Comparison of ENCODE assay signal across 1 cellular context in the genomic region with DNA sequence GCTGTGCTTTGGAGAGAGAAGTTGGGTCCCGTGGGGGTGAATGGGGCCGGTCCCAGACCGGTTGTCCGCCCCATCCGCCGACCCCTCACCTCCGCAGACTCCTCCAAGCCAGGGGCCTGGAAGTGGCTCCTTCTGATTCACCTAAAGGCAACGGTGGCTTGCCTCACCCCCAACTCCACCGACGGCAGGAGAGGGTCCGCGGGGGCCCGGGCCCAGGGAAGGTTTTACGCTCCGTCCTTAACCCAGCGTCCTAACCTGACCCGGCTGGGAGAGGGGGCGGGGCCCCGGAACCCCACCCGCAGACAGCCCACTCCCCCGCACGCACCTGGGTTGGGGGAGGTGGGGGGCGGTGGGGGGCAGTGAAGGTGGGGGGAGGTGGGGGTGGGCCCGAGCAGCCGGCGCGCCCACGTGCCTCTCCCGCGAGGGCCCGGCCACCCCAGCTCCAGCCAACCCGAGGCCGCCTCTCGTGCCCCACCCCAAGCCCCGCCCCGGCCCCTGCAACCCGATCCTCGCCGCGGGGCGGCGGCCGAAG.
TF ChIP-seq lines count a peak whose summit lies in the region.

No MANE protein-coding gene starts in this region.

TF ChIP-seq in H1, 55 proteins besides CTCF, POLR2A, EP300 and RAD21:
- no peak for TF ChIP-seq SP1 (IDR thresholded peaks at IDR 0.05; ENCODE audit: low read depth, low read length)
- TF ChIP-seq, protein P1, sequence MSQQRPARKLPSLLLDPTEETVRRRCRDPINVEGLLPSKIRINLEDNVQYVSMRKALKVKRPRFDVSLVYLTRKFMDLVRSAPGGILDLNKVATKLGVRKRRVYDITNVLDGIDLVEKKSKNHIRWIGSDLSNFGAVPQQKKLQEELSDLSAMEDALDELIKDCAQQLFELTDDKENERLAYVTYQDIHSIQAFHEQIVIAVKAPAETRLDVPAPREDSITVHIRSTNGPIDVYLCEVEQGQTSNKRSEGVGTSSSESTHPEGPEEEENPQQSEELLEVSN (IDR thresholded peaks at IDR 0.05): peak; percentile 50; the same call in 1 of the 2 replicates
- no peak for TF ChIP-seq EZH2 (IDR thresholded peaks at IDR 0.05; ENCODE audit: low read depth, low read length, severe bottlenecking)
- no peak for TF ChIP-seq YY1 (IDR thresholded peaks at IDR 0.05; ENCODE audit: low read depth, low read length)
- TF ChIP-seq TAF7 (optimal IDR thresholded peaks at IDR 0.05; ENCODE audit: borderline replicate concordance, low read depth, low read length): no peak
- TF ChIP-seq SUZ12 (IDR thresholded peaks at IDR 0.05; ENCODE audit: low read length): no peak
- no peak for TF ChIP-seq HDAC6 (IDR thresholded peaks at IDR 0.05; ENCODE audit: low read depth, low read length)
- TF ChIP-seq CTBP2 (IDR thresholded peaks at IDR 0.05; ENCODE audit: borderline replicate concordance, insufficient read depth, insufficient read length, low read length): no peak
- TF ChIP-seq CHD1 (IDR thresholded peaks at IDR 0.05; ENCODE audit: low read depth, low read length): no peak
- peak; percentile 8 for TF ChIP-seq KDM4A (IDR thresholded peaks at IDR 0.05; ENCODE audit: low read depth, low read length, severe bottlenecking)
- no peak for TF ChIP-seq SIRT6 (IDR thresholded peaks at IDR 0.05; ENCODE audit: low read length)
- TF ChIP-seq JUND (IDR thresholded peaks at IDR 0.05; ENCODE audit: low read length): no peak
- 0 out of 2 replicates have a peak, but pooled peaks have one; percentile 3 for TF ChIP-seq TAF1 (IDR thresholded peaks at IDR 0.05; ENCODE audit: low read depth, low read length)
- TF ChIP-seq JUN (IDR thresholded peaks at IDR 0.05; ENCODE audit: low read depth, low read length): no peak
- TF ChIP-seq, protein P2, sequence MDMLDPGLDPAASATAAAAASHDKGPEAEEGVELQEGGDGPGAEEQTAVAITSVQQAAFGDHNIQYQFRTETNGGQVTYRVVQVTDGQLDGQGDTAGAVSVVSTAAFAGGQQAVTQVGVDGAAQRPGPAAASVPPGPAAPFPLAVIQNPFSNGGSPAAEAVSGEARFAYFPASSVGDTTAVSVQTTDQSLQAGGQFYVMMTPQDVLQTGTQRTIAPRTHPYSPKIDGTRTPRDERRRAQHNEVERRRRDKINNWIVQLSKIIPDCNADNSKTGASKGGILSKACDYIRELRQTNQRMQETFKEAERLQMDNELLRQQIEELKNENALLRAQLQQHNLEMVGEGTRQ (IDR thresholded peaks at IDR 0.05; ENCODE audit: low read length): no peak
